In genomic region chr10:6364283-6364682, GRCh38 we compare ENCODE assay signal across 24 cellular contexts.
A peak's percentile ranks its signal among the peaks of the same experiment; 100 is the strongest.
DNase-seq lines count a peak whose midpoint lies in the region; ATAC-seq, FAIRE-seq and TF ChIP-seq lines count a peak whose summit lies in the region.
"Had no signal": no experiment of that assay in that cellular context is flagged by ENCODE, and none has a peak within 500 bp of the region (broad histone marks: within the 10 kb centered on the region; RNA-seq: fewer than 3 reads in every experiment).

No MANE protein-coding gene starts in this region.

- no peak overlapping the region for H2BK15ac ChIP-seq in H1 (ENCODE audit: low read length)

- H3K27me3 Mint-ChIP-seq in neural crest cell (ENCODE audit: low read depth) = peaks cover 4% of the 10 kb centered on the region
- H3K27me3 Mint-ChIP-seq: CD4-positive, CD25-positive, alpha-beta regulatory T cell; IgD-negative memory B cell had no signal

- no peaks in the 10 kb centered on the region for H3K36me3 ChIP-seq in cardiac muscle cell
- H3K36me3 ChIP-seq in H1 (ENCODE audit: control insufficient read depth in 2 of 4, insufficient read depth in 4 of 4, low read length in 3 of 4) = no peaks in the 10 kb centered on the region
- H3K36me3 ChIP-seq in esophagus muscularis mucosa = no peaks in the 10 kb centered on the region
- H3K36me3 ChIP-seq: BE2C had no signal

- no peak overlapping the region for H3K4me3 Mint-ChIP-seq in neural crest cell
- H3K4me3 Mint-ChIP-seq: CD4-positive, CD25-positive, alpha-beta regulatory T cell; CD8-positive, alpha-beta memory T cell; IgD-negative memory B cell had no signal

- H3K4ac ChIP-seq in H1 (replicated peaks; ENCODE audit: insufficient read length, low read depth, low read length) = no peak overlapping the region

- H2BK120ac ChIP-seq in H1 (replicated peaks; ENCODE audit: low read depth, low read length) = no peak overlapping the region

- intact Hi-C loops in left ventricle myocardium superior (cut with micrococcal nuclease) = no loop called here
- intact Hi-C loops in esophagus muscularis mucosa (cut with DNase I) = no loop called here

- H3K27me3 ChIP-seq in cardiac muscle cell (no peaks in the 10 kb centered on the region), H1 (replicated peaks in 1 of 4; ENCODE audit: control insufficient read depth in 3 of 4, extremely low read depth in 1 of 4, insufficient read depth in 3 of 4, low read length in 3 of 4) (no peaks in the 10 kb centered on the region), esophagus muscularis mucosa (no peaks in the 10 kb centered on the region)
- H3K27me3 ChIP-seq: BE2C had no signal

- no peaks in the 10 kb centered on the region for H3K79me1 ChIP-seq in H1 (ENCODE audit: low read depth, low read length)

- no peak for TF ChIP-seq EP300 in H1 (IDR thresholded peaks at IDR 0.05; ENCODE audit: borderline replicate concordance in 1 of 2, low read depth in 2 of 2, low read length in 2 of 2)
- no peak for TF ChIP-seq EP300 in esophagus muscularis mucosa (IDR thresholded peaks at IDR 0.05)

- POLR2A ChIA-PET in H1 (lab: Charles Lee; ENCODE audit: partially characterized antibody) = interaction anchor here (4.7 kb wide), 1 partner anchor 162 kb away, joined by 15 read pairs; the partner anchor contains the start of gene PFKFB3

- no peak overlapping the region for H2BK12ac ChIP-seq in H1 (ENCODE audit: low read depth, low read length)

- H2AFZ ChIP-seq in H1 (ENCODE audit: low read length) = no peak overlapping the region
- H2AFZ ChIP-seq: GM23248 had no signal

- H3K9ac ChIP-seq in H1 (replicated peaks in 1 of 4; ENCODE audit: extremely low read depth in 1 of 4, low read depth in 3 of 4, low read length in 3 of 4) = no peak overlapping the region
- H3K9ac ChIP-seq: GM23248 had no signal

- TF ChIP-seq CTCF in cardiac muscle cell (IDR thresholded peaks at IDR 0.05; ENCODE audit: low read depth, low read length) (no peak), H1 (IDR thresholded peaks at IDR 0.05; ENCODE audit: control extremely low read depth in 1 of 3, insufficient read depth in 1 of 3, low read depth in 1 of 3, low read length in 3 of 3) (no peak), esophagus muscularis mucosa (IDR thresholded peaks at IDR 0.05) (no peak), neural crest cell (conservative IDR thresholded peaks at IDR 0.05) (no peak)

- H3K27ac ChIP-seq in cardiac muscle cell = peak overlapping the region; percentile 86
- no peak overlapping the region for H3K27ac ChIP-seq in H1 (ENCODE audit: low read depth, low read length)
- H3K27ac ChIP-seq in esophagus muscularis mucosa (replicated peaks in 1 of 4) = no peak overlapping the region
- H3K27ac ChIP-seq: GM23248 had no signal

- H3K9me3 Mint-ChIP-seq in neural crest cell = peaks cover 4% of the 10 kb centered on the region

- H3K27ac Mint-ChIP-seq in neural crest cell (ENCODE audit: unreplicated experiment) = peak overlapping the region; percentile 30
- H3K27ac Mint-ChIP-seq: CD4-positive, CD25-positive, alpha-beta regulatory T cell; CD8-positive, alpha-beta memory T cell; IgD-negative memory B cell had no signal

- no peak for FAIRE-seq in H1 (lab: Jason Lieb, UNC)
- FAIRE-seq: GM12878, GM19239, H54, HTR-8/SVneo had no signal

- no peaks in the 10 kb centered on the region for H4K20me1 ChIP-seq in H1 (replicated peaks in 1 of 2; ENCODE audit: control insufficient read depth in 1 of 2, insufficient read depth in 2 of 2, low read length in 2 of 2)

- no peak overlapping the region for H3K18ac ChIP-seq in H1 (ENCODE audit: extremely low read depth, low read length)

- H3K4me3 ChIP-seq in cardiac muscle cell = no peak overlapping the region
- no peak overlapping the region for H3K4me3 ChIP-seq in H1 (ENCODE audit: extremely low read depth in 1 of 4, insufficient read depth in 2 of 4, low read depth in 3 of 4, low read length in 4 of 4)
- H3K4me3 ChIP-seq in esophagus muscularis mucosa = no peak overlapping the region
- H3K4me3 ChIP-seq: GM12878, GM23248 had no signal

- no peaks in the 10 kb centered on the region for H3K23me2 ChIP-seq in H1 (ENCODE audit: low read depth, low read length)

- no peak for TF ChIP-seq RAD21 in H1 (IDR thresholded peaks at IDR 0.05 in 1 of 2, conservative IDR thresholded peaks at IDR 0.05 in 1 of 2; ENCODE audit: low read depth in 2 of 2, low read length in 2 of 2)

- H2BK5ac ChIP-seq in H1 (ENCODE audit: low read depth, low read length) = no peak overlapping the region

- H3K9me3 ChIP-seq in cardiac muscle cell (ENCODE audit: low read depth) (no peaks in the 10 kb centered on the region), H1 (ENCODE audit: insufficient read depth in 2 of 2, low read depth in 1 of 2, low read length in 1 of 2) (peaks cover 0 to 8% of the 10 kb centered on the region in 2 experiments; a peak in 1 of 4 replicates), esophagus muscularis mucosa (no peaks in the 10 kb centered on the region)
- H3K9me3 ChIP-seq: BE2C had no signal

- H3K36me3 Mint-ChIP-seq in neural crest cell (ENCODE audit: low read depth) = peaks cover 3% of the 10 kb centered on the region
- H3K36me3 Mint-ChIP-seq: IgD-negative memory B cell had no signal

- H2AK5ac ChIP-seq in H1 (ENCODE audit: low read depth, low read length) = no peak overlapping the region

- H3K4me1 ChIP-seq in cardiac muscle cell (ENCODE audit: low read depth) (peaks cover 35% of the 10 kb centered on the region), H1 (replicated peaks in 1 of 4; ENCODE audit: control insufficient read depth in 3 of 4, insufficient read depth in 4 of 4, low read length in 3 of 4) (peaks cover 0 to 14% (median 10%) of the 10 kb centered on the region in 4 experiments; a peak in 5 of 7 replicates), esophagus muscularis mucosa (no peaks in the 10 kb centered on the region)
- H3K4me1 ChIP-seq: BE2C had no signal

- no peak overlapping the region for H4K8ac ChIP-seq in H1 (ENCODE audit: extremely low read depth, insufficient read depth, low read length)

- H2BK20ac ChIP-seq in H1 (ENCODE audit: low read length) = no peak overlapping the region

- ATAC-seq in left ventricle myocardium superior = no peak
- no peak for ATAC-seq in HG02981 (IDR thresholded peaks at IDR 0.05; ENCODE audit: unreplicated experiment)
- ATAC-seq: GM12878 had no signal

- DNase-seq in cardiac muscle cell (ENCODE audit: low read depth in 1 of 2, low spot score in 1 of 2) (no peak), left ventricle myocardium superior (no peak), H1 (ENCODE audit: low read depth in 1 of 2, low spot score in 2 of 2) (no peak), esophagus muscularis mucosa (ENCODE audit: extremely low spot score) (peak; percentile 7), neural crest cell (ENCODE audit: low read depth, low spot score) (no peak), NOMO-1 treated with dmso at 0.1 percent for 144 hours (lab: John Stamatoyannopoulos, UW; ENCODE audit: unreplicated experiment) (no peak)
- DNase-seq: ACHN; BE2C; C1 segment of cervical spinal cord; CD4-positive, CD25-positive, alpha-beta regulatory T cell; CD8-positive, alpha-beta memory T cell; COR-L47; DMS 273 treated with DMSO at 0.1 percent for 48 hours; DMS53; DND-41; EL; GM23248; HCEC 1CT had no signal

- no peak overlapping the region for H4K5ac ChIP-seq in H1 (ENCODE audit: insufficient read length, low read depth, low read length)

- WGBS in H1 (ENCODE audit: extremely low coverage in 1 of 2, insufficient coverage in 1 of 2, insufficient read length in 1 of 2, insufficient replicate concordance in 2 of 2, low coverage in 1 of 2, low lambda C conversion rate in 2 of 2, missing lambda C conversion rate in 1 of 2), 2 experiments = 100% methylated on average over 2 of the region's 2 CpGs; no CpG with 5 or more reads in 1 of the 2 experiments
- WGBS in esophagus muscularis mucosa = 88% methylated on average over 2 of the region's 2 CpGs

- H3K23ac ChIP-seq in H1 (ENCODE audit: insufficient read length) = no peak overlapping the region

- no peak overlapping the region for H3K14ac ChIP-seq in H1 (ENCODE audit: insufficient read length)

- no peak overlapping the region for H3K4me2 ChIP-seq in H1 (ENCODE audit: insufficient read depth in 1 of 2, low read depth in 2 of 2, low read length in 2 of 2)

- TF ChIP-seq POLR2A in H1 (IDR thresholded peaks at IDR 0.05; ENCODE audit: control extremely low read depth in 1 of 2, low read depth in 2 of 2, low read length in 2 of 2) = no peak
- no peak for TF ChIP-seq POLR2A in esophagus muscularis mucosa (IDR thresholded peaks at IDR 0.05; ENCODE audit: low read depth)

- H4K91ac ChIP-seq in H1 (replicated peaks; ENCODE audit: insufficient read length, low read length) = no peak overlapping the region

- no peaks in the 10 kb centered on the region for H3K4me1 Mint-ChIP-seq in neural crest cell
- H3K4me1 Mint-ChIP-seq: CD8-positive, alpha-beta memory T cell had no signal

- no peak overlapping the region for H3K56ac ChIP-seq in H1 (replicated peaks; ENCODE audit: insufficient read length, low read depth, low read length)

- H3K79me2 ChIP-seq in H1 (ENCODE audit: control insufficient read depth in 1 of 2, insufficient read depth in 2 of 2, low read length in 2 of 2) = no peaks in the 10 kb centered on the region

- CTCF ChIA-PET in H1 (lab: Charles Lee; ENCODE audit: partially characterized antibody) = interaction anchor here (0.5 to 1.2 kb wide), 3 partner anchors 10 to 121 kb away, joined by 3 to 4 read pairs (median 3); no protein-coding TSS in a partner anchor

TF ChIP-seq in H1, 55 proteins besides CTCF, POLR2A, EP300 and RAD21:
- TF ChIP-seq KDM1A (IDR thresholded peaks at IDR 0.05; ENCODE audit: borderline replicate concordance, low read length) (0 out of 2 replicates have a peak, but pooled peaks have one; percentile 34), EGR1 (IDR thresholded peaks at IDR 0.05; ENCODE audit: borderline replicate concordance, low read depth, low read length) (no peak)
